In the genomic region with DNA sequence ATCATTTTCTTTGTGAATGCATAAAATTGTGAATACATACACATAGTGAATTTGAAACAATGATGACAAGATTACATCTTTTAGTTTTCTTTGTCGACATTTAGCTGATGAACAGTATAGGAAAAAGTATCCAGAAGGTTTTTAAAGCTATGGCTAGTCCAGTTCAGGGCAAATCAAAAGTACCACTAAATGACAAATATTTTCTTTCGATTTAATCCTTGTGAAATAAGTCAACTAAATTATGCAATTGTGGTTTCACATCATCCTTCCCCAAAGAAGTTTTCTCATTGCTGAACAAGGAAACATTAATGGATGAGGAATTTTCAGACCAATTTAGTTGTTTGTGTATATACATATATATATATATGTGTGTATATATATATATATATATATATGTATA, we compare ENCODE assay signal across 22 cellular contexts.
DNase-seq lines count a peak whose midpoint lies in the region; ATAC-seq, FAIRE-seq and TF ChIP-seq lines count a peak whose summit lies in the region.
"Had no signal": no experiment of that assay in that cellular context is flagged by ENCODE, and none has a peak within 500 bp of the region (broad histone marks: within the 10 kb centered on the region; RNA-seq: fewer than 3 reads in every experiment).

No MANE protein-coding gene starts in this region.

- H3K4me1 ChIP-seq in right lobe of liver (no peaks in the 10 kb centered on the region), HepG2 (ENCODE audit: insufficient read depth, low read length) (no peaks in the 10 kb centered on the region), K562 (replicated peaks in 1 of 2; ENCODE audit: control insufficient read depth in 2 of 2, insufficient read depth in 2 of 2, low read length in 2 of 2) (no peaks in the 10 kb centered on the region)
- H3K4me1 ChIP-seq: BE2C, Caco-2 had no signal

- H2AFZ ChIP-seq in HepG2 (ENCODE audit: low read length), result no peak overlapping the region
- H2AFZ ChIP-seq in K562 (ENCODE audit: low read depth, low read length), result no peak overlapping the region

- DNase-seq in right lobe of liver (no peak), HepG2 (ENCODE audit: low spot score) (no peak), K562 (ENCODE audit: extremely low read depth in 1 of 4, low spot score in 3 of 4) (no peak), fibroblast of pulmonary artery (ENCODE audit: low read depth) (peak; percentile 15), NCI-H2081 (lab: John Stamatoyannopoulos, UW) (no peak)
- DNase-seq: BE2C; Caco-2; CD4-positive, CD25-positive, alpha-beta regulatory T cell; DMS153; HCEC 1CT; IMR-90; Karpas-422; MG63; NCI-H1105 treated with DMSO at 0.1 percent for 48 hours; NCI-H1694 had no signal

- no peak for TF ChIP-seq CTCF in right lobe of liver (IDR thresholded peaks at IDR 0.05)
- no peak for TF ChIP-seq CTCF in HepG2 (CRISPR knock-in tag; IDR thresholded peaks at IDR 0.05)
- no peak for TF ChIP-seq CTCF in K562 (IDR thresholded peaks at IDR 0.05 in 2 of 3, conservative IDR thresholded peaks at IDR 0.05 in 1 of 3; ENCODE audit: insufficient read depth in 2 of 3, low read depth in 1 of 3, low read length in 3 of 3)
- no peak for TF ChIP-seq CTCF in fibroblast of pulmonary artery (IDR thresholded peaks at IDR 0.05; ENCODE audit: low read length, missing control alignments)

- no peaks in the 10 kb centered on the region for H3K79me2 ChIP-seq in HepG2 (ENCODE audit: insufficient read depth, low read length)
- H3K79me2 ChIP-seq in K562 (ENCODE audit: control insufficient read depth, insufficient read depth, low read length), result no peaks in the 10 kb centered on the region

- ATAC-seq in right lobe of liver, result peak; percentile 61 to 86 (median 80)
- no peak for ATAC-seq in HepG2
- no peak for ATAC-seq in K562
- ATAC-seq in GM21381 (IDR thresholded peaks at IDR 0.05; ENCODE audit: unreplicated experiment), result no peak
- ATAC-seq in GM21447 (IDR thresholded peaks at IDR 0.05; ENCODE audit: unreplicated experiment), result no peak
- ATAC-seq: Right ventricle myocardium inferior had no signal

- in situ Hi-C loops in HepG2 (cut with HindIII; ENCODE audit: extremely low pct_ligation_motif_present, low pct_unique_long_range_greater_than_20kb) (no loop called here), K562 (cut with MboI) (no loop called here)

- intact Hi-C loops in right lobe of liver (cut with DNase I) (no loop called here), HepG2 (cut with micrococcal nuclease; ENCODE audit: unreplicated experiment) (no loop called here), K562 (cut with micrococcal nuclease) (no loop called here)

- H3K9me3 ChIP-seq in right lobe of liver, result no peaks in the 10 kb centered on the region
- H3K9me3 ChIP-seq in HepG2 (ENCODE audit: low read length), result no peaks in the 10 kb centered on the region
- H3K9me3 ChIP-seq in K562 (replicated peaks; ENCODE audit: control insufficient read depth, insufficient read depth, low read depth, low read length), result no peaks in the 10 kb centered on the region
- H3K9me3 ChIP-seq: BE2C, Caco-2, MG63 had no signal

- CTCF ChIA-PET in HepG2 (lab: Yijun Ruan, JAX; ENCODE audit: low intra/inter-chr PET ratio, low total read pairs), result no interaction called here
- CTCF ChIA-PET in K562 (lab: Yijun Ruan, JAX; ENCODE audit: low intra/inter-chr PET ratio), result no interaction called here

- BruUV-seq in HepG2 (replicated peaks; lab: Mats Ljungman, UMichigan) (no TSS peak), K562 (replicated peaks; lab: Mats Ljungman, UMichigan) (no TSS peak)

- H3K4me3 ChIP-seq in right lobe of liver, result no peak overlapping the region
- no peak overlapping the region for H3K4me3 ChIP-seq in HepG2 (replicated peaks in 1 of 3; ENCODE audit: insufficient read depth in 1 of 3, low read depth in 2 of 3, low read length in 3 of 3)
- no peak overlapping the region for H3K4me3 ChIP-seq in K562
- no peak overlapping the region for H3K4me3 ChIP-seq in fibroblast of pulmonary artery (replicated peaks; ENCODE audit: low read depth, low read length)
- H3K4me3 ChIP-seq: MG63 had no signal

- POLR2A ChIA-PET in HepG2 (lab: Yijun Ruan, JAX), result no interaction called here
- POLR2A ChIA-PET in K562 (lab: Yijun Ruan, JAX), result no interaction called here

- no peak overlapping the region for H3K27ac ChIP-seq in right lobe of liver
- H3K27ac ChIP-seq in HepG2 (ENCODE audit: extremely low read length, insufficient read depth, low read length), result no peak overlapping the region
- H3K27ac ChIP-seq in K562 (ENCODE audit: extremely low read depth, low read depth, low read length), result no peak overlapping the region
- H3K27ac ChIP-seq: HL-60 had no signal

- TF ChIP-seq RAD21 in HepG2 (CRISPR knock-in tag; IDR thresholded peaks at IDR 0.05) (no peak), K562 (CRISPR knock-in tag; conservative IDR thresholded peaks at IDR 0.05 in 1 of 2, IDR thresholded peaks at IDR 0.05 in 1 of 2) (no peak)

- H3K36me3 ChIP-seq in right lobe of liver (no peaks in the 10 kb centered on the region), HepG2 (replicated peaks in 1 of 2; ENCODE audit: control insufficient read depth in 1 of 2, insufficient read depth in 2 of 2, low read length in 2 of 2) (no peaks in the 10 kb centered on the region), K562 (ENCODE audit: control insufficient read depth, insufficient read depth, low read length) (no peaks in the 10 kb centered on the region)
- H3K36me3 ChIP-seq: BE2C, MG63 had no signal

- WGBS in right lobe of liver (ENCODE audit: insufficient coverage, low coverage, low lambda C conversion rate, missing lambda C conversion rate), result 29% methylated on average over 2 of the region's 2 CpGs
- 0% methylated on average over 2 of the region's 2 CpGs for WGBS in HepG2 (ENCODE audit: low lambda C conversion rate)
- WGBS in K562 (ENCODE audit: insufficient coverage, low coverage, missing lambda C conversion rate), result 0% methylated on average over 2 of the region's 2 CpGs

- H3K9ac ChIP-seq in HepG2 (ENCODE audit: insufficient read depth, low read depth, low read length) (no peak overlapping the region), K562 (ENCODE audit: insufficient read depth in 1 of 2, low read depth in 2 of 2, low read length in 2 of 2) (no peak overlapping the region)

- no peak overlapping the region for H3K4me2 ChIP-seq in HepG2 (ENCODE audit: low read depth, low read length)
- no peak overlapping the region for H3K4me2 ChIP-seq in K562 (ENCODE audit: insufficient read depth, low read length)

- no peaks in the 10 kb centered on the region for H3K9me1 ChIP-seq in K562 (ENCODE audit: control insufficient read depth, insufficient read depth, low read length)

- H4K20me1 ChIP-seq in HepG2 (ENCODE audit: insufficient read depth, low read length) (no peaks in the 10 kb centered on the region), K562 (replicated peaks; ENCODE audit: control insufficient read depth, insufficient read depth, low read length) (no peaks in the 10 kb centered on the region)

- TF ChIP-seq EP300 in HepG2 (IDR thresholded peaks at IDR 0.05; ENCODE audit: low read depth in 2 of 2, low read length in 2 of 2), result no peak
- no peak for TF ChIP-seq EP300 in HepG2 (CRISPR knock-in tag; IDR thresholded peaks at IDR 0.05; ENCODE audit: borderline replicate concordance)
- no peak for TF ChIP-seq EP300 in K562 (IDR thresholded peaks at IDR 0.05; ENCODE audit: low read length)

- FAIRE-seq in HepG2 (lab: Jason Lieb, UNC) (no peak), K562 (lab: Jason Lieb, UNC) (peak; percentile 35)
- FAIRE-seq: GM12892, GM18507, RCC 7860 had no signal

- TF ChIP-seq POLR2A in right lobe of liver (IDR thresholded peaks at IDR 0.05) (no peak), HepG2 (IDR thresholded peaks at IDR 0.05; ENCODE audit: insufficient read depth in 1 of 2, low read depth in 2 of 2, low read length in 2 of 2) (no peak), K562 (conservative IDR thresholded peaks at IDR 0.05) (no peak)

- H3K27me3 ChIP-seq in right lobe of liver, result no peaks in the 10 kb centered on the region
- H3K27me3 ChIP-seq in HepG2 (ENCODE audit: control insufficient read depth in 1 of 2, insufficient read depth in 2 of 2, low read length in 2 of 2), result no peaks in the 10 kb centered on the region
- no peaks in the 10 kb centered on the region for H3K27me3 ChIP-seq in K562 (ENCODE audit: control insufficient read depth in 2 of 2, insufficient read depth in 2 of 2, low read length in 2 of 2)
- H3K27me3 ChIP-seq: BE2C, MG63 had no signal

TF ChIP-seq in HepG2, 621 proteins besides CTCF, POLR2A, EP300 and RAD21 (continues in another document):
- TF ChIP-seq MZF1 (CRISPR knock-in tag; IDR thresholded peaks at IDR 0.05; ENCODE audit: borderline replicate concordance), result no peak
- no peak for TF ChIP-seq TOE1 (CRISPR knock-in tag; IDR thresholded peaks at IDR 0.05)
- TF ChIP-seq TCF7 (IDR thresholded peaks at IDR 0.05; ENCODE audit: low read depth), result no peak
- TF ChIP-seq, protein P1, sequence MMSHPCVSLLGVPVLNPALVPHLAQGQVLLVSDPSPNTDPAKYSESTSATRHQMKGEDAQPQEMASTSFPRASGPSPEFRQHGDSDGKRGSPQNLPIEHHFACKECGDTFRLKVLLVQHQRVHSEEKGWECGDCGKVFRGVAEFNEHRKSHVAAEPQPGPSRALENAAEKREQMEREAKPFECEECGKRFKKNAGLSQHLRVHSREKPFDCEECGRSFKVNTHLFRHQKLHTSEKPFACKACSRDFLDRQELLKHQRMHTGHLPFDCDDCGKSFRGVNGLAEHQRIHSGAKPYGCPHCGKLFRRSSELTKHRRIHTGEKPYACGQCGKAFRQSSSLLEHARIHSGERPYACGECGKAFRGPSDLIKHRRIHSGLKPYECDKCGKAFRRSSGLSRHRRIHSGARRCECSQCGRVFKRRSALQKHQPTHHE (CRISPR knock-in tag; IDR thresholded peaks at IDR 0.05; ENCODE audit: borderline replicate concordance), result no peak

TF ChIP-seq in K562, 482 proteins besides CTCF, POLR2A, EP300 and RAD21 (continues in another document):
- TF ChIP-seq, protein P2, sequence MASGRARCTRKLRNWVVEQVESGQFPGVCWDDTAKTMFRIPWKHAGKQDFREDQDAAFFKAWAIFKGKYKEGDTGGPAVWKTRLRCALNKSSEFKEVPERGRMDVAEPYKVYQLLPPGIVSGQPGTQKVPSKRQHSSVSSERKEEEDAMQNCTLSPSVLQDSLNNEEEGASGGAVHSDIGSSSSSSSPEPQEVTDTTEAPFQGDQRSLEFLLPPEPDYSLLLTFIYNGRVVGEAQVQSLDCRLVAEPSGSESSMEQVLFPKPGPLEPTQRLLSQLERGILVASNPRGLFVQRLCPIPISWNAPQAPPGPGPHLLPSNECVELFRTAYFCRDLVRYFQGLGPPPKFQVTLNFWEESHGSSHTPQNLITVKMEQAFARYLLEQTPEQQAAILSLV (tag; IDR thresholded peaks at IDR 0.05), result no peak
- no peak for TF ChIP-seq FOSL1 (tag; conservative IDR thresholded peaks at IDR 0.05)
- TF ChIP-seq YY1 (IDR thresholded peaks at IDR 0.05; ENCODE audit: borderline replicate concordance in 1 of 3, control insufficient read depth in 1 of 3, extremely low read depth in 1 of 3, insufficient read depth in 3 of 3, insufficient read length in 1 of 3, insufficient replicate concordance in 2 of 3, low read depth in 1 of 3, low read length in 2 of 3), result no peak
- no peak for TF ChIP-seq TCFL5 (CRISPR knock-in tag; conservative IDR thresholded peaks at IDR 0.05)
- TF ChIP-seq GABPB1 (CRISPR knock-in tag; IDR thresholded peaks at IDR 0.05), result no peak

Comparison
In these comparisons a context has a peak if more than half of its experiments do, and no peak if none do; other contexts are left out.
1. ATAC-seq: peak in right lobe of liver (4 of 4); none in HepG2 (single experiment), K562 (single experiment), GM21381 (single experiment) and GM21447 (single experiment).